Comparison of ENCODE assay signal across 23 cellular contexts in the genomic region with DNA sequence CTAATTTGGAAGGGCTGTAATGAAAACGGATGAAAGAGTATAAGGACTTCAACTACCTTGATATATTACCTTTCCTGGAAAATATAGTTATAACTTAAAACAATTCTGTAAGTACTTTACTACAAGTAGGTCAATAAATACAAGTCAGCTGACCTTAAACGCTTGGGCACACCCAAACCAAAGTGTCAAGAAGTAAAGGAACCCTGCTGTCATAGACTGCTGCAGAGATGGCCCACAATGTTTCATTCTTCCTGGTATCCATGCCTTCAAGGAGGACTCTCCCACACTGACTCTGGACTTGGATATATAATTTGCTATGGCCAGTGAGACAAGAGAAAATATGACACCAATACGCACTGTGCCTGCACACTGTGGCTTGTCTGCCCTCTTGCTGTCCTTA.
A peak's percentile ranks its signal among the peaks of the same experiment; 100 is the strongest.
DNase-seq lines count a peak whose midpoint lies in the region; ATAC-seq, FAIRE-seq and TF ChIP-seq lines count a peak whose summit lies in the region.
"Had no signal": no experiment of that assay in that cellular context is flagged by ENCODE, and none has a peak within 500 bp of the region (broad histone marks: within the 10 kb centered on the region; RNA-seq: fewer than 3 reads in every experiment).

No MANE protein-coding gene starts in this region.

- H3K36me3 ChIP-seq in mucosa of descending colon (ENCODE audit: low read depth) (no peaks in the 10 kb centered on the region), vagina (no peaks in the 10 kb centered on the region), HepG2 (replicated peaks in 1 of 2; ENCODE audit: control insufficient read depth in 1 of 2, insufficient read depth in 2 of 2, low read length in 2 of 2) (no peaks in the 10 kb centered on the region)
- H3K36me3 ChIP-seq: BLaER1 treated with 17β-estradiol and CSF1 and Interleukin-3, amounts not matched to agents 10 nM and 100 nM had no signal

- TF ChIP-seq EP300 in HepG2 (IDR thresholded peaks at IDR 0.05; ENCODE audit: low read depth in 2 of 2, low read length in 2 of 2): no peak
- no peak for TF ChIP-seq EP300 in HepG2 (CRISPR knock-in tag; IDR thresholded peaks at IDR 0.05; ENCODE audit: borderline replicate concordance)

- no peaks in the 10 kb centered on the region for H3K36me3 Mint-ChIP-seq in stimulated activated memory B cell treated with anti-CD40 and anti-IgM and Interleukin-4, amounts not matched to agents 10 μg/mL and 1 μg/mL and 100 μg/mL, for 72 hours
- H3K36me3 Mint-ChIP-seq: CD8-positive, alpha-beta T cell had no signal

- H3K27ac ChIP-seq in vagina: no peak overlapping the region
- no peak overlapping the region for H3K27ac ChIP-seq in HepG2 (ENCODE audit: extremely low read length, insufficient read depth, low read length)
- H3K27ac ChIP-seq: 22Rv1; A549; BLaER1 treated with 17β-estradiol and CSF1 and Interleukin-3, amounts not matched to agents 10 nM and 100 nM; C4-2B had no signal

- no peaks in the 10 kb centered on the region for H3K4me1 Mint-ChIP-seq in stimulated activated memory B cell treated with anti-CD40 and anti-IgM and Interleukin-4, amounts not matched to agents 10 μg/mL and 1 μg/mL and 100 μg/mL, for 72 hours
- H3K4me1 Mint-ChIP-seq: B cell had no signal

- 7% methylated on average over 3 of the region's 3 CpGs for WGBS in HepG2 (ENCODE audit: low lambda C conversion rate)

- DNase-seq in HTR-8/SVneo (ENCODE audit: insufficient read length, low spot score) (no peak), mucosa of descending colon (no peak), vagina (ENCODE audit: extremely low spot score in 2 of 2) (no peak), HepG2 (ENCODE audit: low spot score) (no peak)
- DNase-seq: AML-193; Caco-2; Calu3; CD4-positive, alpha-beta T cell; CD8-positive, alpha-beta T cell; DMS79; DND-41; EL; GDM1 had no signal

- H3K27me3 ChIP-seq in vagina (no peaks in the 10 kb centered on the region), HepG2 (ENCODE audit: control insufficient read depth in 1 of 2, insufficient read depth in 2 of 2, low read length in 2 of 2) (no peaks in the 10 kb centered on the region)
- H3K27me3 ChIP-seq: BLaER1 treated with 17β-estradiol and CSF1 and Interleukin-3, amounts not matched to agents 10 nM and 100 nM had no signal

- no peak for TF ChIP-seq CTCF in mucosa of descending colon (IDR thresholded peaks at IDR 0.05)
- TF ChIP-seq CTCF in vagina (IDR thresholded peaks at IDR 0.05): no peak
- no peak for TF ChIP-seq CTCF in HepG2 (CRISPR knock-in tag; IDR thresholded peaks at IDR 0.05)

- H3K4me2 ChIP-seq in HepG2 (ENCODE audit: low read depth, low read length): no peak overlapping the region
- H3K4me2 ChIP-seq: A549; BLaER1 treated with 17β-estradiol and CSF1 and Interleukin-3, amounts not matched to agents 10 nM and 100 nM had no signal

- CTCF ChIA-PET in HepG2 (lab: Yijun Ruan, JAX; ENCODE audit: low intra/inter-chr PET ratio, low total read pairs): no interaction called here

- H3K9me3 Mint-ChIP-seq in stimulated activated memory B cell treated with anti-CD40 and anti-IgM and Interleukin-4, amounts not matched to agents 10 μg/mL and 1 μg/mL and 100 μg/mL, for 72 hours: no peaks in the 10 kb centered on the region
- H3K9me3 Mint-ChIP-seq: CD4-positive, alpha-beta T cell; CD8-positive, alpha-beta T cell had no signal

- H3K4me3 ChIP-seq in mucosa of descending colon: no peak overlapping the region
- no peak overlapping the region for H3K4me3 ChIP-seq in vagina
- H3K4me3 ChIP-seq in HepG2 (replicated peaks in 1 of 3; ENCODE audit: insufficient read depth in 1 of 3, low read depth in 2 of 3, low read length in 3 of 3): no peak overlapping the region
- H3K4me3 ChIP-seq: A549; BLaER1 treated with 17β-estradiol and CSF1 and Interleukin-3, amounts not matched to agents 10 nM and 100 nM; GM12878 had no signal

- no TSS peak for BruUV-seq in HepG2 (replicated peaks; lab: Mats Ljungman, UMichigan)

- no peak overlapping the region for H3K27ac Mint-ChIP-seq in stimulated activated memory B cell treated with anti-CD40 and anti-IgM and Interleukin-4, amounts not matched to agents 10 μg/mL and 1 μg/mL and 100 μg/mL, for 72 hours
- H3K27ac Mint-ChIP-seq: B cell; CD4-positive, alpha-beta T cell; CD8-positive, alpha-beta T cell had no signal

- ATAC-seq in mucosa of descending colon (peak; percentile 62), HepG2 (no peak)
- ATAC-seq in stimulated activated memory B cell treated with anti-CD40 and anti-IgM and Interleukin-4, amounts not matched to agents 10 μg/mL and 1 μg/mL and 100 μg/mL, for 72 hours: peak; percentile 10
- ATAC-seq: A549; CD8-positive, alpha-beta T cell; GM12878 had no signal

- TF ChIP-seq RAD21 in HepG2 (CRISPR knock-in tag; IDR thresholded peaks at IDR 0.05): no peak

- H3K27me3 Mint-ChIP-seq in stimulated activated memory B cell treated with anti-CD40 and anti-IgM and Interleukin-4, amounts not matched to agents 10 μg/mL and 1 μg/mL and 100 μg/mL, for 72 hours: no peaks in the 10 kb centered on the region
- H3K27me3 Mint-ChIP-seq: CD4-positive, alpha-beta T cell had no signal

- FAIRE-seq in HTR-8/SVneo (lab: Jason Lieb, UNC) (peak; percentile 51), HepG2 (lab: Jason Lieb, UNC) (no peak)
- FAIRE-seq: A549, D721Med, GM12878, GM12892, GM18507 had no signal

- H3K9ac ChIP-seq in HepG2 (ENCODE audit: insufficient read depth, low read depth, low read length): no peak overlapping the region
- H3K9ac ChIP-seq: BLaER1 treated with 17β-estradiol and CSF1 and Interleukin-3, amounts not matched to agents 10 nM and 100 nM had no signal

- H3K9me3 ChIP-seq in mucosa of descending colon (no peaks in the 10 kb centered on the region), vagina (no peaks in the 10 kb centered on the region), HepG2 (ENCODE audit: low read length) (no peaks in the 10 kb centered on the region)
- H3K9me3 ChIP-seq: A549; BLaER1 treated with 17β-estradiol and CSF1 and Interleukin-3, amounts not matched to agents 10 nM and 100 nM; Caco-2 had no signal

- H4K20me1 ChIP-seq in HepG2 (ENCODE audit: insufficient read depth, low read length): no peaks in the 10 kb centered on the region
- H4K20me1 ChIP-seq: BLaER1 treated with 17β-estradiol and CSF1 and Interleukin-3, amounts not matched to agents 10 nM and 100 nM had no signal

- POLR2A ChIA-PET in HepG2 (lab: Yijun Ruan, JAX): no interaction called here

- no peak for TF ChIP-seq POLR2A in vagina (IDR thresholded peaks at IDR 0.05)
- no peak for TF ChIP-seq POLR2A in HepG2 (IDR thresholded peaks at IDR 0.05; ENCODE audit: insufficient read depth in 1 of 2, low read depth in 2 of 2, low read length in 2 of 2)

- no peaks in the 10 kb centered on the region for H3K79me2 ChIP-seq in HepG2 (ENCODE audit: insufficient read depth, low read length)

- H3K4me1 ChIP-seq in mucosa of descending colon (ENCODE audit: low read depth) (no peaks in the 10 kb centered on the region), vagina (no peaks in the 10 kb centered on the region), HepG2 (ENCODE audit: insufficient read depth, low read length) (no peaks in the 10 kb centered on the region)
- H3K4me1 ChIP-seq: A549; BLaER1 treated with 17β-estradiol and CSF1 and Interleukin-3, amounts not matched to agents 10 nM and 100 nM; Caco-2 had no signal

- in situ Hi-C loops in HepG2 (cut with HindIII; ENCODE audit: extremely low pct_ligation_motif_present, low pct_unique_long_range_greater_than_20kb): no loop called here

- no peak overlapping the region for H3K4me3 Mint-ChIP-seq in stimulated activated memory B cell treated with anti-CD40 and anti-IgM and Interleukin-4, amounts not matched to agents 10 μg/mL and 1 μg/mL and 100 μg/mL, for 72 hours
- H3K4me3 Mint-ChIP-seq: B cell; CD4-positive, alpha-beta T cell; CD8-positive, alpha-beta T cell had no signal

- intact Hi-C loops in mucosa of descending colon (cut with DNase I, micrococcal nuclease): no loop called here
- intact Hi-C loops in vagina (cut with DNase I): no loop called here
- intact Hi-C loops in HepG2 (cut with micrococcal nuclease; ENCODE audit: unreplicated experiment): no loop called here

- no peak overlapping the region for H2AFZ ChIP-seq in HepG2 (ENCODE audit: low read length)

TF ChIP-seq in HepG2, 621 proteins besides CTCF, POLR2A, EP300 and RAD21 (continues in another document):
- TF ChIP-seq ZNF660 (CRISPR knock-in tag; IDR thresholded peaks at IDR 0.05; ENCODE audit: borderline replicate concordance, low read depth) (no peak), ZFP90 (CRISPR knock-in tag; IDR thresholded peaks at IDR 0.05; ENCODE audit: borderline replicate concordance) (no peak), CERS6 (CRISPR knock-in tag; IDR thresholded peaks at IDR 0.05) (no peak), DR1 (CRISPR knock-in tag; IDR thresholded peaks at IDR 0.05) (no peak)
- TF ChIP-seq, protein P1, sequence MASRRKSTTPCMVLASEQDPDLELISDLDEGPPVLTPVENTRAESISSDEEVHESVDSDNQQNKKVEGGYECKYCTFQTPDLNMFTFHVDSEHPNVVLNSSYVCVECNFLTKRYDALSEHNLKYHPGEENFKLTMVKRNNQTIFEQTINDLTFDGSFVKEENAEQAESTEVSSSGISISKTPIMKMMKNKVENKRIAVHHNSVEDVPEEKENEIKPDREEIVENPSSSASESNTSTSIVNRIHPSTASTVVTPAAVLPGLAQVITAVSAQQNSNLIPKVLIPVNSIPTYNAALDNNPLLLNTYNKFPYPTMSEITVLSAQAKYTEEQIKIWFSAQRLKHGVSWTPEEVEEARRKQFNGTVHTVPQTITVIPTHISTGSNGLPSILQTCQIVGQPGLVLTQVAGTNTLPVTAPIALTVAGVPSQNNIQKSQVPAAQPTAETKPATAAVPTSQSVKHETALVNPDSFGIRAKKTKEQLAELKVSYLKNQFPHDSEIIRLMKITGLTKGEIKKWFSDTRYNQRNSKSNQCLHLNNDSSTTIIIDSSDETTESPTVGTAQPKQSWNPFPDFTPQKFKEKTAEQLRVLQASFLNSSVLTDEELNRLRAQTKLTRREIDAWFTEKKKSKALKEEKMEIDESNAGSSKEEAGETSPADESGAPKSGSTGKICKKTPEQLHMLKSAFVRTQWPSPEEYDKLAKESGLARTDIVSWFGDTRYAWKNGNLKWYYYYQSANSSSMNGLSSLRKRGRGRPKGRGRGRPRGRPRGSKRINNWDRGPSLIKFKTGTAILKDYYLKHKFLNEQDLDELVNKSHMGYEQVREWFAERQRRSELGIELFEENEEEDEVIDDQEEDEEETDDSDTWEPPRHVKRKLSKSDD (CRISPR knock-in tag; IDR thresholded peaks at IDR 0.05; ENCODE audit: low read depth): no peak
